ENCODE assay signal across 1 cellular context in the genomic region with DNA sequence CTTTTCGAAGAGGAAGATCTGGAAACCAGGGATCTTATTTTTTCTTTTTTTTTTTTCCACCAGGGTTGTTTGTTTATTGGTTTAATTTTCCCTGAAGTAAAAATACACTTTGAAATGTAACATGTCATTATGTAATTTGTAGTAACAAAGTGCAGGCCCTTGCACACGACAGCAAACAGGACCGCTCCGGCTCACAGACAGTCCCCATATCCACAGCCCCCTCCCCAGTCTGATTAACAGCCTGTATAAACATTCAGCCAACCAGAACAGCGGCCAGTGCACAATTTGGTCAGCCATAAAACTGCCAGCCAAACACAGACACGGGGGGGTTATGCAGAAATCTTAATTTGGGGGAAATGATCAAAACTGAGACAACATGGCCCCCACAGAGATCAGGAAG.
TF ChIP-seq lines count a peak whose summit lies in the region.

No MANE protein-coding gene starts in this region.

TF ChIP-seq in SK-N-SH, 30 proteins besides CTCF, POLR2A, EP300 and RAD21 (continued from another document):
- TF ChIP-seq, protein P1, sequence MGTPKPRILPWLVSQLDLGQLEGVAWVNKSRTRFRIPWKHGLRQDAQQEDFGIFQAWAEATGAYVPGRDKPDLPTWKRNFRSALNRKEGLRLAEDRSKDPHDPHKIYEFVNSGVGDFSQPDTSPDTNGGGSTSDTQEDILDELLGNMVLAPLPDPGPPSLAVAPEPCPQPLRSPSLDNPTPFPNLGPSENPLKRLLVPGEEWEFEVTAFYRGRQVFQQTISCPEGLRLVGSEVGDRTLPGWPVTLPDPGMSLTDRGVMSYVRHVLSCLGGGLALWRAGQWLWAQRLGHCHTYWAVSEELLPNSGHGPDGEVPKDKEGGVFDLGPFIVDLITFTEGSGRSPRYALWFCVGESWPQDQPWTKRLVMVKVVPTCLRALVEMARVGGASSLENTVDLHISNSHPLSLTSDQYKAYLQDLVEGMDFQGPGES (IDR thresholded peaks at IDR 0.05; ENCODE audit: low read depth, low read length), result no peak
- TF ChIP-seq YY1 (IDR thresholded peaks at IDR 0.05; ENCODE audit: low read depth) (no peak), MAX (IDR thresholded peaks at IDR 0.05; ENCODE audit: low read depth) (no peak), REST (IDR thresholded peaks at IDR 0.05; ENCODE audit: low read depth, low read length) (no peak), EZH2phosphoT487 (IDR thresholded peaks at IDR 0.05; ENCODE audit: borderline replicate concordance, low read depth) (no peak), GATA2 (CRISPR knock-in tag; IDR thresholded peaks at IDR 0.05) (peak; percentile 71; the same call in 1 of the 2 replicates), TAF1 (IDR thresholded peaks at IDR 0.05; ENCODE audit: borderline replicate concordance, low read depth, low read length) (no peak), ZBTB33 (IDR thresholded peaks at IDR 0.05; ENCODE audit: borderline replicate concordance, low read depth) (no peak), POLR2AphosphoS5 (IDR thresholded peaks at IDR 0.05; ENCODE audit: low read depth, low read length) (peak; percentile 39; the same call in 1 of the 2 replicates), MEF2A (IDR thresholded peaks at IDR 0.05; ENCODE audit: borderline replicate concordance, low read depth) (no peak), FOXJ3 (CRISPR knock-in tag; IDR thresholded peaks at IDR 0.05) (peak; percentile 99), NRF1 (IDR thresholded peaks at IDR 0.05; ENCODE audit: low read depth, low read length) (no peak), ELF1 (IDR thresholded peaks at IDR 0.05) (no peak), FOSL2 (IDR thresholded peaks at IDR 0.05; ENCODE audit: borderline replicate concordance, low read depth) (no peak), RCOR1 (IDR thresholded peaks at IDR 0.05; ENCODE audit: low read length) (peak; percentile 99), JUND (IDR thresholded peaks at IDR 0.05) (no peak), TEAD4 (IDR thresholded peaks at IDR 0.05; ENCODE audit: borderline replicate concordance, insufficient read depth) (peak; percentile 50; the same call in 1 of the 2 replicates), CHD2 (IDR thresholded peaks at IDR 0.05; ENCODE audit: low read length, partially characterized antibody) (peak; percentile 93), SMC3 (IDR thresholded peaks at IDR 0.05; ENCODE audit: low read depth, low read length) (peak; percentile 16; the same call in 1 of the 2 replicates), MXI1 (IDR thresholded peaks at IDR 0.05; ENCODE audit: low read depth, low read length) (peak; percentile 81; the same call in 1 of the 2 replicates), TCF12 (IDR thresholded peaks at IDR 0.05) (peak; percentile 70), SIN3A (IDR thresholded peaks at IDR 0.05; ENCODE audit: borderline replicate concordance, low read depth, low read length) (no peak)
- TF ChIP-seq, protein P2, sequence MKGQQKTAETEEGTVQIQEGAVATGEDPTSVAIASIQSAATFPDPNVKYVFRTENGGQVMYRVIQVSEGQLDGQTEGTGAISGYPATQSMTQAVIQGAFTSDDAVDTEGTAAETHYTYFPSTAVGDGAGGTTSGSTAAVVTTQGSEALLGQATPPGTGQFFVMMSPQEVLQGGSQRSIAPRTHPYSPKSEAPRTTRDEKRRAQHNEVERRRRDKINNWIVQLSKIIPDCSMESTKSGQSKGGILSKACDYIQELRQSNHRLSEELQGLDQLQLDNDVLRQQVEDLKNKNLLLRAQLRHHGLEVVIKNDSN (IDR thresholded peaks at IDR 0.05; ENCODE audit: borderline replicate concordance, low read depth), result no peak
- TF ChIP-seq, protein P3, sequence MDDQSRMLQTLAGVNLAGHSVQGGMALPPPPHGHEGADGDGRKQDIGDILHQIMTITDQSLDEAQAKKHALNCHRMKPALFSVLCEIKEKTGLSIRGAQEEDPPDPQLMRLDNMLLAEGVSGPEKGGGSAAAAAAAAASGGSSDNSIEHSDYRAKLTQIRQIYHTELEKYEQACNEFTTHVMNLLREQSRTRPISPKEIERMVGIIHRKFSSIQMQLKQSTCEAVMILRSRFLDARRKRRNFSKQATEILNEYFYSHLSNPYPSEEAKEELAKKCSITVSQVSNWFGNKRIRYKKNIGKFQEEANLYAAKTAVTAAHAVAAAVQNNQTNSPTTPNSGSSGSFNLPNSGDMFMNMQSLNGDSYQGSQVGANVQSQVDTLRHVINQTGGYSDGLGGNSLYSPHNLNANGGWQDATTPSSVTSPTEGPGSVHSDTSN (IDR thresholded peaks at IDR 0.05), result peak; percentile 36
- TF ChIP-seq, protein P4, sequence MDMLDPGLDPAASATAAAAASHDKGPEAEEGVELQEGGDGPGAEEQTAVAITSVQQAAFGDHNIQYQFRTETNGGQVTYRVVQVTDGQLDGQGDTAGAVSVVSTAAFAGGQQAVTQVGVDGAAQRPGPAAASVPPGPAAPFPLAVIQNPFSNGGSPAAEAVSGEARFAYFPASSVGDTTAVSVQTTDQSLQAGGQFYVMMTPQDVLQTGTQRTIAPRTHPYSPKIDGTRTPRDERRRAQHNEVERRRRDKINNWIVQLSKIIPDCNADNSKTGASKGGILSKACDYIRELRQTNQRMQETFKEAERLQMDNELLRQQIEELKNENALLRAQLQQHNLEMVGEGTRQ (IDR thresholded peaks at IDR 0.05; ENCODE audit: borderline replicate concordance, low read depth, low read length), result no peak
